In the genomic region with DNA sequence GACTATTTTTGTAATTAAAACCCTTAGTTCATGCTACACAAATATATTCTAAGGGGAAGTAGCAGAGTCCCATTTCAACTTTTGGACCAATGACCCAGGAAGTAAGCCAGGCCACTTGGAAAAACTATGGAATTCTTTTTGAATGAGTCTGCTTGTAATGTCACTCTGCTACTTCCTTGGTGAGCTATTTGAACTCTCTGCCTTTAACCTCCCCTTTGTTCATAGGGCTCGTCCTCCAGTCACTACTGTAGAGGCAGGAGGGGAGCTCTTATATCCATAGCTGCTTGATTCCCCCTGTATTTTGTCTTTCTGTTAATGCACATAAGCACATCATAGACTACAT, we compare ENCODE assay signal across 19 cellular contexts.
A peak's percentile ranks its signal among the peaks of the same experiment; 100 is the strongest.
DNase-seq lines count a peak whose midpoint lies in the region; ATAC-seq lines count a peak whose summit lies in the region.
"Had no signal": no experiment of that assay in that cellular context is flagged by ENCODE, and none has a peak within 500 bp of the region (broad histone marks: within the 10 kb centered on the region; RNA-seq: fewer than 3 reads in every experiment).

No MANE protein-coding gene starts in this region.

- H3K36me3 Mint-ChIP-seq in activated T-cell treated with anti-CD3 and anti-CD28 coated beads, Interleukin-2, amount 50 U/mL, for 72 hours (ENCODE audit: insufficient read depth in 2 of 2) = no peaks in the 10 kb centered on the region
- H3K36me3 Mint-ChIP-seq: T-cell, WTC11 had no signal

- DNase-seq in AG08395 (ENCODE audit: low spot score) (peak; percentile 44), HT-29 (ENCODE audit: low spot score) (peak; percentile 92), SW480 (ENCODE audit: low spot score) (peak; percentile 50), hepatic stellate cell (ENCODE audit: low spot score) (peak; percentile 47), NCI-H1694 treated with DMSO at 0.1 percent for 48 hours (lab: John Stamatoyannopoulos, UW) (no peak), SK-N-DZ (ENCODE audit: low spot score) (no peak)
- DNase-seq in activated T-cell treated with anti-CD3 and anti-CD28 coated beads, Interleukin-2, amount 50 U/mL, for 72 hours = no peak
- DNase-seq: activated gamma-delta T cell; DMS79; dorsolateral prefrontal cortex; gastrocnemius medialis; KBM-7; NCI-H1436 treated with DMSO at 0.1 percent for 48 hours; NCI-H510A treated with DMSO at 0.1 percent for 48 hours; right lobe of liver; stimulated activated CD4-positive, alpha-beta T cell treated with anti-CD3 and anti-CD28 coated beads, Interleukin-4, amount 100 ng/mL, for 1 hour; T-cell had no signal

- H3K9me3 Mint-ChIP-seq in activated T-cell treated with anti-CD3 and anti-CD28 coated beads, Interleukin-2, amount 50 U/mL, for 72 hours = no peaks in the 10 kb centered on the region
- H3K9me3 Mint-ChIP-seq: T-cell, WTC11 had no signal

- no peak overlapping the region for H3K27ac Mint-ChIP-seq in activated T-cell treated with anti-CD3 and anti-CD28 coated beads, Interleukin-2, amount 50 U/mL, for 72 hours
- H3K27ac Mint-ChIP-seq: T-cell, WTC11 had no signal

- no peaks in the 10 kb centered on the region for H3K4me1 Mint-ChIP-seq in activated T-cell treated with anti-CD3 and anti-CD28 coated beads, Interleukin-2, amount 50 U/mL, for 72 hours (ENCODE audit: low read depth)
- H3K4me1 Mint-ChIP-seq: T-cell had no signal

- no peak for ATAC-seq in activated T-cell treated with anti-CD3 and anti-CD28 coated beads, Interleukin-2, amount 50 U/mL, for 72 hours (replicated peaks in 1 of 2)
- ATAC-seq in GM21717 (IDR thresholded peaks at IDR 0.05; ENCODE audit: unreplicated experiment) = no peak
- ATAC-seq: gastrocnemius medialis, T-cell, WTC11 had no signal

- H3K27me3 Mint-ChIP-seq in activated T-cell treated with anti-CD3 and anti-CD28 coated beads, Interleukin-2, amount 50 U/mL, for 72 hours (ENCODE audit: low read depth) = peaks cover 34% of the 10 kb centered on the region

- no peak overlapping the region for H3K4me3 Mint-ChIP-seq in activated T-cell treated with anti-CD3 and anti-CD28 coated beads, Interleukin-2, amount 50 U/mL, for 72 hours
- H3K4me3 Mint-ChIP-seq: T-cell, WTC11 had no signal

Comparison
In these comparisons a context has a peak if more than half of its experiments do, and no peak if none do; other contexts are left out.
1. DNase-seq: peak in AG08395 (single experiment), HT-29 (single experiment), SW480 (single experiment) and hepatic stellate cell (single experiment); none in activated T-cell treated with anti-CD3 and anti-CD28 coated beads, Interleukin-2, amount 50 U/mL, for 72 hours (0 of 2), NCI-H1694 treated with DMSO at 0.1 percent for 48 hours (single experiment) and SK-N-DZ (single experiment).